ENCODE assay signal across 17 cellular contexts in genomic region chr9:34996181-34996904, GRCh38. TPM values are rescaled to one million over a fixed set of nuclear protein-coding genes. Genes with fewer than 3 reads are reported as not detected.
A peak's percentile ranks its signal among the peaks of the same experiment; 100 is the strongest.
DNase-seq lines count a peak whose midpoint lies in the region; ATAC-seq, FAIRE-seq and TF ChIP-seq lines count a peak whose summit lies in the region.
"Had no signal": no experiment of that assay in that cellular context is flagged by ENCODE, and none has a peak within 500 bp of the region (broad histone marks: within the 10 kb centered on the region; RNA-seq: fewer than 3 reads in every experiment).

No MANE protein-coding gene starts in this region.

- H3K36me3 ChIP-seq in small intestine (ENCODE audit: control insufficient read depth in 2 of 2, insufficient read depth in 2 of 2, low read length in 2 of 2): no peaks in the 10 kb centered on the region

- peaks cover 31% of the 10 kb centered on the region for H3K4me1 ChIP-seq in right cardiac atrium (ENCODE audit: control insufficient read depth, insufficient read depth, low read length)
- H3K4me1 ChIP-seq in small intestine (ENCODE audit: control insufficient read depth in 2 of 2, insufficient read depth in 1 of 2, low read depth in 1 of 2, low read length in 1 of 2): peaks cover 0 to 8% of the 10 kb centered on the region in 2 donors

- H3K27me3 Mint-ChIP-seq in activated T-helper 17 cell treated with anti-CD3 and anti-CD28 coated beads, Interleukin-2, amount 50 U/mL, for 72 hours: no peaks in the 10 kb centered on the region
- H3K27me3 Mint-ChIP-seq in CD4-positive, alpha-beta T cell: no peaks in the 10 kb centered on the region

- TF ChIP-seq CTCF in GM10266 (IDR thresholded peaks at IDR 0.05; ENCODE audit: control insufficient read depth, insufficient read depth, low read depth, missing control alignments): no peak
- no peak for TF ChIP-seq CTCF in CD4-positive, alpha-beta T cell (IDR thresholded peaks at IDR 0.05)

- intact Hi-C loops in right cardiac atrium (cut with DNase I): no loop called here
- intact Hi-C loops in CD4-positive, alpha-beta T cell (cut with DNase I, micrococcal nuclease): no loop called here

- H3K4me3 Mint-ChIP-seq in activated T-helper 17 cell treated with anti-CD3 and anti-CD28 coated beads, Interleukin-2, amount 50 U/mL, for 72 hours: no peak overlapping the region
- no peak overlapping the region for H3K4me3 Mint-ChIP-seq in CD4-positive, alpha-beta T cell

- H3K27ac ChIP-seq in right cardiac atrium (ENCODE audit: low read length) (peak overlapping the region; percentile 45), small intestine (ENCODE audit: low read depth in 1 of 2, low read length in 1 of 2) (peak overlapping the region; percentile 21 to 86)
- H3K27ac ChIP-seq in CD4-positive, alpha-beta T cell (ENCODE audit: low read depth, low read length): no peak overlapping the region
- H3K27ac ChIP-seq: lower lobe of right lung had no signal

- H3K36me3 Mint-ChIP-seq in activated T-helper 17 cell treated with anti-CD3 and anti-CD28 coated beads, Interleukin-2, amount 50 U/mL, for 72 hours (ENCODE audit: low read depth): peaks cover 30% of the 10 kb centered on the region
- H3K36me3 Mint-ChIP-seq in CD4-positive, alpha-beta T cell (ENCODE audit: low read depth): no peaks in the 10 kb centered on the region

- peak overlapping the region; percentile 57 for H3K27ac Mint-ChIP-seq in activated T-helper 17 cell treated with anti-CD3 and anti-CD28 coated beads, Interleukin-2, amount 50 U/mL, for 72 hours
- no peak overlapping the region for H3K27ac Mint-ChIP-seq in CD4-positive, alpha-beta T cell

- DNase-seq in GM10266 (ENCODE audit: extremely low spot score): peak; percentile 4
- peak in 1 of 3 donors; percentile 62 for DNase-seq in right cardiac atrium
- DNase-seq in small intestine: no peak
- DNase-seq in CD4-positive, alpha-beta T cell: no peak
- DNase-seq in GOT3 (lab: John Stamatoyannopoulos, UW): no peak
- DNase-seq: activated effector memory CD4-positive, alpha-beta T cell treated with anti-CD3 and anti-CD28 coated beads, Interleukin-2, amount 50 U/mL, for 16 hours; GF-D8; lower lobe of right lung; MV-4-11; NCI-H69; SW 1271 had no signal

- WGBS in right cardiac atrium: 96% methylated on average over 26 of the region's 26 CpGs
- 94 to 96% (median 95%) methylated on average over 26 of the region's 26 CpGs for WGBS in small intestine, 3 donors

- H3K9me3 Mint-ChIP-seq in activated T-helper 17 cell treated with anti-CD3 and anti-CD28 coated beads, Interleukin-2, amount 50 U/mL, for 72 hours: no peaks in the 10 kb centered on the region
- H3K9me3 Mint-ChIP-seq in CD4-positive, alpha-beta T cell: no peaks in the 10 kb centered on the region

- H3K27me3 ChIP-seq in right cardiac atrium (ENCODE audit: control insufficient read depth, insufficient read depth) (no peaks in the 10 kb centered on the region), small intestine (ENCODE audit: control insufficient read depth in 2 of 2, insufficient read depth in 2 of 2, low read length in 2 of 2) (no peaks in the 10 kb centered on the region)
- no peaks in the 10 kb centered on the region for H3K27me3 ChIP-seq in CD4-positive, alpha-beta T cell (ENCODE audit: control insufficient read depth, insufficient read depth, low read length)
- H3K27me3 ChIP-seq: vagina had no signal

- ATAC-seq in activated T-helper 17 cell treated with anti-CD3 and anti-CD28 coated beads, Interleukin-2, amount 50 U/mL, for 72 hours (replicated peaks): no peak
- no peak for ATAC-seq in right cardiac atrium
- ATAC-seq in GM19324 (IDR thresholded peaks at IDR 0.05; ENCODE audit: low FRiP score, unreplicated experiment): no peak
- no peak for ATAC-seq in CD4-positive, alpha-beta T cell (ENCODE audit: poor library complexity)
- ATAC-seq in GM21529 (IDR thresholded peaks at IDR 0.05; ENCODE audit: unreplicated experiment): no peak
- ATAC-seq: lower lobe of right lung had no signal

- CTCF ChIA-PET in CD4-positive, alpha-beta T cell (lab: Charles Lee): no interaction called here

- POLR2A ChIA-PET in CD4-positive, alpha-beta T cell (lab: Charles Lee): no interaction called here

- no peaks in the 10 kb centered on the region for H3K9me3 ChIP-seq in right cardiac atrium (ENCODE audit: control insufficient read depth, low read length)
- no peaks in the 10 kb centered on the region for H3K9me3 ChIP-seq in small intestine (ENCODE audit: control insufficient read depth, low read depth)
- H3K9me3 ChIP-seq in CD4-positive, alpha-beta T cell (ENCODE audit: control insufficient read depth, low read length): no peaks in the 10 kb centered on the region
- H3K9me3 ChIP-seq: lower lobe of right lung, vagina had no signal

- FAIRE-seq in small intestine (lab: Jason Lieb, UNC): no peak

- H3K4me3 ChIP-seq in right cardiac atrium (ENCODE audit: low read length) (no peak overlapping the region), small intestine (ENCODE audit: low read depth in 1 of 2, low read length in 2 of 2) (no peak overlapping the region)
- H3K4me3 ChIP-seq: lower lobe of right lung, vagina had no signal

- H3K4me1 Mint-ChIP-seq in activated T-helper 17 cell treated with anti-CD3 and anti-CD28 coated beads, Interleukin-2, amount 50 U/mL, for 72 hours: peaks cover 35% of the 10 kb centered on the region
- H3K4me1 Mint-ChIP-seq in CD4-positive, alpha-beta T cell (ENCODE audit: low read depth): no peaks in the 10 kb centered on the region

RNA-seq across cellular contexts. Expression of gene DNAJB5, which starts 6.8 kb away (rescaled TPM):
- total RNA-seq in activated T-helper 17 cell treated with anti-CD3 and anti-CD28 coated beads, Interleukin-2, amount 50 U/mL, for 72 hours: 10 to 100 TPM in 1 of 2 donors, 1 to 10 TPM in 1; 4.4 to 10.7 TPM
- 10 to 100 TPM; 37.8 to 75.7 (median 51.4) TPM for total RNA-seq in right cardiac atrium
- polyA plus RNA-seq in right cardiac atrium (64.1 TPM), small intestine (1 to 10 TPM; 2.2 to 6.8 (median 5.4) TPM)
- total RNA-seq in CD4-positive, alpha-beta T cell: 1 to 10 TPM; 2.7 to 2.8 TPM

RNA-seq across cellular contexts. Expression of gene PHF24, which starts 38.3 kb away (rescaled TPM):
- total RNA-seq in activated T-helper 17 cell treated with anti-CD3 and anti-CD28 coated beads, Interleukin-2, amount 50 U/mL, for 72 hours: under 1 TPM in 1 of 2 donors, not detected in 1; 0.16 TPM
- total RNA-seq in right cardiac atrium: 1 to 10 TPM in 1 of 4 donors, under 1 TPM in 3; 0.03 to 1.3 (median 0.28) TPM
- polyA plus RNA-seq in right cardiac atrium (0.07 TPM), small intestine (under 1 TPM in 1 of 3 donors, not detected in 2; 0.39 TPM)
- total RNA-seq in CD4-positive, alpha-beta T cell: not detected
- total RNA-seq: activated CD8-positive, alpha-beta memory T cell treated with anti-CD3 and anti-CD28 coated beads for 36 hours; dermis microvascular lymphatic vessel endothelial cell had no signal
